Comparison of ENCODE assay signal across 9 cellular contexts in the genomic region with DNA sequence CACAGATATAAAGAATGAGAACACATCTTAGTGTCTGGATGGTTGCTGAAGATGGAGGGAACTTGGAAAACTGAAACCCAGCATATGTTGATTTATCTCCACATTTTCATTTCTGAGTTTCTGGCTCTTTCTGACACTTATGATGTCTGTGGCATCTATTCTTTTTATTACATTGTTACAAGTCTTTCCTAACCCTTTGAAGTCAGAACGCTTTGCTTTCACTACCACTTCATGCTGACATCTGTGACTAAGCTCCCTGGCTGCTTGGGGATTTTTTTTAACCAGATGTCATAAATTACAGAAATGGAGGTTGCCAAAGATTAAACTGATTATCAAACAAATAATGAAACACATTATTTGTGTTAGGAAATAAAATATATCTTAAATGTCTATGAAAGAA.
DNase-seq lines count a peak whose midpoint lies in the region; ATAC-seq and TF ChIP-seq lines count a peak whose summit lies in the region.
"Had no signal": no experiment of that assay in that cellular context is flagged by ENCODE, and none has a peak within 500 bp of the region (broad histone marks: within the 10 kb centered on the region; RNA-seq: fewer than 3 reads in every experiment).

No MANE protein-coding gene starts in this region.

- no peak overlapping the region for H3K4me3 ChIP-seq in osteoblast (ENCODE audit: insufficient read depth, low read length)
- H3K4me3 ChIP-seq in stomach = no peak overlapping the region

- ATAC-seq in GM18519 (IDR thresholded peaks at IDR 0.05; ENCODE audit: low FRiP score, unreplicated experiment) (peak; percentile 56), HG02973 (IDR thresholded peaks at IDR 0.05; ENCODE audit: unreplicated experiment) (peak; percentile 67), GM18873 (IDR thresholded peaks at IDR 0.05; ENCODE audit: low FRiP score, unreplicated experiment) (no peak)

- TF ChIP-seq CTCF in osteoblast (IDR thresholded peaks at IDR 0.05; ENCODE audit: extremely low read depth, low read depth, low read length) (no peak), stomach (IDR thresholded peaks at IDR 0.05) (no peak)

- H3K27me3 ChIP-seq in osteoblast (ENCODE audit: insufficient read depth, low read length) (no peaks in the 10 kb centered on the region), stomach (no peaks in the 10 kb centered on the region)

- DNase-seq in T1000 (lab: John Stamatoyannopoulos, UW) = peak; percentile 86
- peak; percentile 78 for DNase-seq in osteoblast (ENCODE audit: insufficient read length, low spot score, missing footprints)
- no peak for DNase-seq in stomach
- no peak for DNase-seq in activated CD8-positive, alpha-beta memory T cell treated with anti-CD3 and anti-CD28 coated beads, Interleukin-2, amount 50 U/mL, for 48 hours
- DNase-seq in putamen (ENCODE audit: low spot score) = no peak
- DNase-seq: NCI-H526 treated with DMSO at 0.1 percent for 48 hours had no signal

- no peaks in the 10 kb centered on the region for H3K36me3 ChIP-seq in osteoblast (ENCODE audit: insufficient read depth, low read length)
- H3K36me3 ChIP-seq in stomach = no peaks in the 10 kb centered on the region

- no peak overlapping the region for H2AFZ ChIP-seq in osteoblast (ENCODE audit: low read length)

- H3K4me1 ChIP-seq in osteoblast (ENCODE audit: insufficient read depth, low read length) = peaks cover 33% of the 10 kb centered on the region
- no peaks in the 10 kb centered on the region for H3K4me1 ChIP-seq in stomach

- H3K4me2 ChIP-seq in osteoblast (ENCODE audit: insufficient read depth, low read length) = peak overlapping the region; percentile 8

- H3K27ac ChIP-seq in osteoblast (ENCODE audit: low read depth, low read length) = peak overlapping the region; percentile 53
- no peak overlapping the region for H3K27ac ChIP-seq in stomach

- H4K20me1 ChIP-seq in osteoblast (ENCODE audit: insufficient read depth, low read length) = no peaks in the 10 kb centered on the region

- WGBS in stomach, 5 donors = 14 to 55% (median 42%) methylated on average over 1 of the region's 1 CpG

- intact Hi-C loops in stomach (cut with DNase I; ENCODE audit: low total_unique reads) = no loop called here

- no peak for TF ChIP-seq POLR2A in stomach (IDR thresholded peaks at IDR 0.05)

- peaks cover 47% of the 10 kb centered on the region for H3K79me2 ChIP-seq in osteoblast (ENCODE audit: insufficient read depth, low read length)

- H3K9me3 ChIP-seq in osteoblast (ENCODE audit: low read depth, low read length) (no peaks in the 10 kb centered on the region), stomach (no peaks in the 10 kb centered on the region)

- no peak for TF ChIP-seq EP300 in stomach (IDR thresholded peaks at IDR 0.05)

Comparison
In these comparisons a context has a peak if more than half of its experiments do, and no peak if none do; other contexts are left out.
1. DNase-seq: peak in T1000 (single experiment) and osteoblast (single experiment); none in stomach (single experiment), activated CD8-positive, alpha-beta memory T cell treated with anti-CD3 and anti-CD28 coated beads, Interleukin-2, amount 50 U/mL, for 48 hours (single experiment) and putamen (single experiment).